8 cellular contexts compared by ENCODE assay signal in genomic region chr1:213051881-213052202, GRCh38. TPM values are rescaled to one million over a fixed set of nuclear protein-coding genes. Genes with fewer than 3 reads are reported as not detected.
DNase-seq lines count a peak whose midpoint lies in the region; ATAC-seq, FAIRE-seq and TF ChIP-seq lines count a peak whose summit lies in the region.

No MANE protein-coding gene starts in this region.

- 53% methylated on average over 2 of the region's 2 CpGs; no CpG with 5 or more reads in 1 of the 2 experiments for WGBS in H1 (ENCODE audit: extremely low coverage in 1 of 2, insufficient coverage in 1 of 2, insufficient read length in 1 of 2, insufficient replicate concordance in 2 of 2, low coverage in 1 of 2, low lambda C conversion rate in 2 of 2, missing lambda C conversion rate in 1 of 2), 2 experiments

- no peaks in the 10 kb centered on the region for H3K27me3 ChIP-seq in CD4-positive, alpha-beta memory T cell (ENCODE audit: insufficient read depth, low read length)
- H3K27me3 ChIP-seq in MM.1S (replicated peaks; ENCODE audit: insufficient read depth, low read length), result no peaks in the 10 kb centered on the region
- H3K27me3 ChIP-seq in H1 (replicated peaks in 1 of 4; ENCODE audit: control insufficient read depth in 3 of 4, extremely low read depth in 1 of 4, insufficient read depth in 3 of 4, low read length in 3 of 4), result no peaks in the 10 kb centered on the region; a peak in 1 of 7 replicates
- H3K27me3 ChIP-seq in osteoblast (ENCODE audit: insufficient read depth, low read length), result no peaks in the 10 kb centered on the region

- TF ChIP-seq POLR2A in H1 (IDR thresholded peaks at IDR 0.05; ENCODE audit: control extremely low read depth in 1 of 2, low read depth in 2 of 2, low read length in 2 of 2), result no peak

- no peak overlapping the region for H4K8ac ChIP-seq in H1 (ENCODE audit: extremely low read depth, insufficient read depth, low read length)

- H3K27ac Mint-ChIP-seq in CD4-positive, alpha-beta memory T cell, result peak overlapping the region; percentile 42 to 97 (median 93)

- H3K4me3 ChIP-seq in CD4-positive, alpha-beta memory T cell (ENCODE audit: low read length in 2 of 2), result peak overlapping the region; percentile 61 to 97
- H3K4me3 ChIP-seq in MM.1S (ENCODE audit: low read length), result peak overlapping the region; percentile 77
- peak overlapping the region; percentile 81 to 93 (median 91) for H3K4me3 ChIP-seq in H1 (ENCODE audit: extremely low read depth in 1 of 4, insufficient read depth in 2 of 4, low read depth in 3 of 4, low read length in 4 of 4)
- peak overlapping the region; percentile 94 for H3K4me3 ChIP-seq in osteoblast (ENCODE audit: insufficient read depth, low read length)

- H3K36me3 ChIP-seq in CD4-positive, alpha-beta memory T cell (ENCODE audit: insufficient read depth, low read length), result no peaks in the 10 kb centered on the region
- no peaks in the 10 kb centered on the region for H3K36me3 ChIP-seq in MM.1S (replicated peaks; ENCODE audit: insufficient read depth, low read length)
- no peaks in the 10 kb centered on the region for H3K36me3 ChIP-seq in H1 (ENCODE audit: control insufficient read depth in 2 of 4, insufficient read depth in 4 of 4, low read length in 3 of 4)
- H3K36me3 ChIP-seq in osteoblast (ENCODE audit: insufficient read depth, low read length), result no peaks in the 10 kb centered on the region

- peaks cover 18% of the 10 kb centered on the region for H3F3A ChIP-seq in MM.1S (ENCODE audit: insufficient read depth, low read length)

- TF ChIP-seq CTCF in MM.1S (IDR thresholded peaks at IDR 0.05; ENCODE audit: low read length), result no peak
- no peak for TF ChIP-seq CTCF in H1 (IDR thresholded peaks at IDR 0.05; ENCODE audit: control extremely low read depth in 1 of 3, insufficient read depth in 1 of 3, low read depth in 1 of 3, low read length in 3 of 3)
- TF ChIP-seq CTCF in osteoblast (IDR thresholded peaks at IDR 0.05; ENCODE audit: extremely low read depth, low read depth, low read length), result no peak

- H3K79me2 ChIP-seq in MM.1S (ENCODE audit: low read length), result peaks cover 53% of the 10 kb centered on the region
- H3K79me2 ChIP-seq in H1 (ENCODE audit: control insufficient read depth in 1 of 2, insufficient read depth in 2 of 2, low read length in 2 of 2), result peaks cover 0 to 37% of the 10 kb centered on the region in 2 experiments; a peak in 2 of 4 replicates
- peaks cover 52% of the 10 kb centered on the region for H3K79me2 ChIP-seq in osteoblast (ENCODE audit: insufficient read depth, low read length)

- intact Hi-C loops in CD4-positive, alpha-beta memory T cell (cut with micrococcal nuclease), result loop anchor here (1.0 kb wide), 2 partner anchors 37 to 261 kb away; partner anchors contain the start of genes ANGEL2, NSL1 and TATDN3

- CTCF ChIA-PET in CD4-positive, alpha-beta memory T cell (lab: Charles Lee; ENCODE audit: partially characterized antibody), result no interaction called here
- CTCF ChIA-PET in H1 (lab: Charles Lee; ENCODE audit: partially characterized antibody), result interaction anchor here (1.5 kb wide), 1 partner anchor 84 kb away, joined by 3 read pairs; no protein-coding TSS in a partner anchor

- H3K9me3 ChIP-seq in CD4-positive, alpha-beta memory T cell (ENCODE audit: control insufficient read depth in 1 of 2, low read length in 2 of 2), result no peaks in the 10 kb centered on the region
- H3K9me3 ChIP-seq in MM.1S (replicated peaks; ENCODE audit: insufficient read depth, low read length) (no peaks in the 10 kb centered on the region), H1 (ENCODE audit: insufficient read depth in 2 of 2, low read depth in 1 of 2, low read length in 1 of 2) (no peaks in the 10 kb centered on the region), osteoblast (ENCODE audit: low read depth, low read length) (no peaks in the 10 kb centered on the region)

- no peaks in the 10 kb centered on the region; the same call in 1 of the 2 replicates for H3K23me2 ChIP-seq in H1 (ENCODE audit: low read depth, low read length)

- peaks cover 8 to 18% of the 10 kb centered on the region in 2 donors for H3K27me3 Mint-ChIP-seq in CD4-positive, alpha-beta memory T cell

- ATAC-seq in HG02884 (IDR thresholded peaks at IDR 0.05; ENCODE audit: unreplicated experiment) (no peak), HG03097 (IDR thresholded peaks at IDR 0.05; ENCODE audit: low FRiP score, unreplicated experiment) (no peak)

- H3K4ac ChIP-seq in H1 (replicated peaks; ENCODE audit: insufficient read length, low read depth, low read length), result no peak overlapping the region

- H2BK120ac ChIP-seq in H1 (replicated peaks; ENCODE audit: low read depth, low read length), result no peak overlapping the region

- H3K79me1 ChIP-seq in H1 (ENCODE audit: low read depth, low read length), result no peaks in the 10 kb centered on the region; the same call in 1 of the 2 replicates

- peaks cover 18% of the 10 kb centered on the region for H3K4me1 ChIP-seq in CD4-positive, alpha-beta memory T cell (ENCODE audit: insufficient read depth, low read length)
- H3K4me1 ChIP-seq in MM.1S (ENCODE audit: low read length) (peaks cover 18% of the 10 kb centered on the region), H1 (replicated peaks in 1 of 4; ENCODE audit: control insufficient read depth in 3 of 4, insufficient read depth in 4 of 4, low read length in 3 of 4) (peaks cover 0 to 9% (median 2%) of the 10 kb centered on the region in 4 experiments; a peak in 2 of 7 replicates), osteoblast (ENCODE audit: insufficient read depth, low read length) (peaks cover 14% of the 10 kb centered on the region)

- H2BK5ac ChIP-seq in H1 (ENCODE audit: low read depth, low read length), result no peak overlapping the region

- no peak overlapping the region for H2AK5ac ChIP-seq in H1 (ENCODE audit: low read depth, low read length)

- peak overlapping the region; percentile 69 for H3K4me2 ChIP-seq in MM.1S (ENCODE audit: low read depth, low read length)
- peak overlapping the region; percentile 66 to 72 for H3K4me2 ChIP-seq in H1 (ENCODE audit: insufficient read depth in 1 of 2, low read depth in 2 of 2, low read length in 2 of 2)
- H3K4me2 ChIP-seq in osteoblast (ENCODE audit: insufficient read depth, low read length), result peak overlapping the region; percentile 89

- peaks cover 24 to 42% (median 30%) of the 10 kb centered on the region in 4 donors for H3K4me1 Mint-ChIP-seq in CD4-positive, alpha-beta memory T cell

- no peak overlapping the region for H2BK15ac ChIP-seq in H1 (ENCODE audit: low read length)

- TF ChIP-seq RAD21 in H1 (IDR thresholded peaks at IDR 0.05 in 1 of 2, conservative IDR thresholded peaks at IDR 0.05 in 1 of 2; ENCODE audit: low read depth in 2 of 2, low read length in 2 of 2), result no peak

- H3K36me3 Mint-ChIP-seq in CD4-positive, alpha-beta memory T cell, result peaks cover 4 to 12% of the 10 kb centered on the region in 2 donors

- H3K14ac ChIP-seq in H1 (ENCODE audit: insufficient read length), result no peak overlapping the region

- peak overlapping the region; percentile 95 to 99 (median 96) for H3K4me3 Mint-ChIP-seq in CD4-positive, alpha-beta memory T cell

- no peak for FAIRE-seq in H1 (lab: Jason Lieb, UNC)

- no peak overlapping the region for H3K18ac ChIP-seq in H1 (ENCODE audit: extremely low read depth, low read length)

- TF ChIP-seq EP300 in H1 (IDR thresholded peaks at IDR 0.05; ENCODE audit: borderline replicate concordance in 1 of 2, low read depth in 2 of 2, low read length in 2 of 2), result no peak

- H3K9ac ChIP-seq in MM.1S (ENCODE audit: low read length) (peak overlapping the region; percentile 67; the same call in 1 of the 2 replicates), H1 (replicated peaks in 1 of 4; ENCODE audit: extremely low read depth in 1 of 4, low read depth in 3 of 4, low read length in 3 of 4) (peak overlapping the region in 3 of 4 experiments; percentile 40 to 60 (median 52); a peak in 6 of 7 replicates)

- H2BK12ac ChIP-seq in H1 (ENCODE audit: low read depth, low read length), result no peak overlapping the region

- no peak overlapping the region for H3K23ac ChIP-seq in H1 (ENCODE audit: insufficient read length)

- POLR2A ChIA-PET in CD4-positive, alpha-beta memory T cell (lab: Charles Lee; ENCODE audit: partially characterized antibody), result interaction anchor here (2.1 kb wide), 1 partner anchor 37 kb away, joined by 16 read pairs; the partner anchor contains the start of gene ANGEL2
- POLR2A ChIA-PET in H1 (lab: Charles Lee; ENCODE audit: partially characterized antibody), result no interaction called here

- peaks cover 0 to 3% (median 0%) of the 10 kb centered on the region in 8 donors for H3K9me3 Mint-ChIP-seq in CD4-positive, alpha-beta memory T cell

- H3K9me2 ChIP-seq in MM.1S (replicated peaks; ENCODE audit: insufficient read depth, low read length), result no peaks in the 10 kb centered on the region

- no peak overlapping the region for H3K27ac ChIP-seq in CD4-positive, alpha-beta memory T cell (ENCODE audit: low read depth, low read length)
- no peak overlapping the region; the same call in 1 of the 2 replicates for H3K27ac ChIP-seq in MM.1S (ENCODE audit: low read length)
- H3K27ac ChIP-seq in H1 (ENCODE audit: low read depth, low read length), result no peak overlapping the region
- peak overlapping the region; percentile 57 for H3K27ac ChIP-seq in osteoblast (ENCODE audit: low read depth, low read length)

- H4K5ac ChIP-seq in H1 (ENCODE audit: insufficient read length, low read depth, low read length), result no peak overlapping the region

- H4K20me1 ChIP-seq in MM.1S (ENCODE audit: insufficient read depth, low read length) (no peaks in the 10 kb centered on the region), H1 (replicated peaks in 1 of 2; ENCODE audit: control insufficient read depth in 1 of 2, insufficient read depth in 2 of 2, low read length in 2 of 2) (no peaks in the 10 kb centered on the region), osteoblast (ENCODE audit: insufficient read depth, low read length) (peaks cover 13% of the 10 kb centered on the region)

- peak overlapping the region; percentile 100 for H2AFZ ChIP-seq in MM.1S (ENCODE audit: low read length)
- H2AFZ ChIP-seq in H1 (ENCODE audit: low read length), result 0 out of 2 replicates have a peak overlapping the region, but pooled peaks have one; percentile 73
- peak overlapping the region; percentile 100 for H2AFZ ChIP-seq in osteoblast (ENCODE audit: low read length)

- no peak overlapping the region for H2BK20ac ChIP-seq in H1 (ENCODE audit: low read length)

- DNase-seq in CD4-positive, alpha-beta memory T cell, result no peak
- DNase-seq in MM.1S, result no peak
- DNase-seq in H1 (ENCODE audit: low read depth in 1 of 2, low spot score in 2 of 2), result no peak
- peak; percentile 31 for DNase-seq in osteoblast (ENCODE audit: insufficient read length, low spot score, missing footprints)
- no peak for DNase-seq in NCI-H187 (lab: John Stamatoyannopoulos, UW)
- DNase-seq in NCI-H2081 (lab: John Stamatoyannopoulos, UW), result no peak

- no peak overlapping the region for H4K91ac ChIP-seq in H1 (replicated peaks; ENCODE audit: insufficient read length, low read length)

- no peak overlapping the region for H3K56ac ChIP-seq in H1 (replicated peaks; ENCODE audit: insufficient read length, low read depth, low read length)

RNA-seq across cellular contexts. Expression of gene RPS6KC1, which starts 0.8 kb away (rescaled TPM):
- 10 to 100 TPM; 13.2 to 15.4 TPM for total RNA-seq in CD4-positive, alpha-beta memory T cell
- 1 to 10 TPM; 4.2 to 9.2 TPM for polyA plus RNA-seq in CD4-positive, alpha-beta memory T cell
- total RNA-seq in H1 (2021; fragmentation: NEBNext Ultra II Directional; extraction: Animal tissue kit (Norgen Biotek cat#: 25700)), result 16.2 and 17.6 TPM in 2 replicates
- polyA plus RNA-seq in H1 (2011; rRNA removed), result 2.6 and 4.9 TPM in 2 replicates
- 5.7 TPM for polyA plus RNA-seq in H1 (2011; cell fraction: cytosol; rRNA removed)
- 3.3 TPM for polyA plus RNA-seq in H1 (2011; cell fraction: nucleus; rRNA removed)
- 7.4 to 13.2 TPM (median 9.0 TPM) in 4 replicates for polyA plus RNA-seq in H1 (2012, experiment 1 of 2)
- 0.52 TPM for polyA plus RNA-seq in H1 (2012, experiment 2 of 2)
- 9.4 TPM for polyA plus RNA-seq in H1 (2013, experiment 1 of 2)
- 10.3 TPM for polyA plus RNA-seq in H1 (2013, experiment 2 of 2)
- 17.9 and 22.2 TPM in 2 replicates for polyA minus RNA-seq in H1 (2011; rRNA and poly(A)+ RNA removed)
- polyA minus RNA-seq in H1 (2011; cell fraction: cytosol; rRNA and poly(A)+ RNA removed), result 11.4 TPM
- polyA minus RNA-seq in H1 (2011; cell fraction: nucleus; rRNA and poly(A)+ RNA removed), result 36.6 TPM
- total RNA-seq in osteoblast, result 35.1 and 44.2 TPM in 2 replicates

RNA-seq across cellular contexts. Expression of gene ANGEL2, which starts 36.2 kb away (rescaled TPM):
- total RNA-seq in CD4-positive, alpha-beta memory T cell, result 10 to 100 TPM; 79.8 to 81.4 TPM
- polyA plus RNA-seq in CD4-positive, alpha-beta memory T cell, result 10 to 100 TPM; 22.3 to 26.4 TPM
- 36.0 and 39.9 TPM in 2 replicates for total RNA-seq in H1 (2021; fragmentation: NEBNext Ultra II Directional; extraction: Animal tissue kit (Norgen Biotek cat#: 25700))
- polyA plus RNA-seq in H1 (2011; rRNA removed), result 15.7 and 18.1 TPM in 2 replicates
- polyA plus RNA-seq in H1 (2011; cell fraction: cytosol; rRNA removed), result 17.6 TPM
- 14.5 TPM for polyA plus RNA-seq in H1 (2011; cell fraction: nucleus; rRNA removed)
- 17.1 to 25.9 TPM (median 19.9 TPM) in 4 replicates for polyA plus RNA-seq in H1 (2012, experiment 1 of 2)
- polyA plus RNA-seq in H1 (2012, experiment 2 of 2), result 3.5 TPM
- 24.0 TPM for polyA plus RNA-seq in H1 (2013, experiment 1 of 2)
- polyA plus RNA-seq in H1 (2013, experiment 2 of 2), result 20.7 TPM
- polyA minus RNA-seq in H1 (2011; rRNA and poly(A)+ RNA removed), result 29.8 and 44.0 TPM in 2 replicates
- 27.1 TPM for polyA minus RNA-seq in H1 (2011; cell fraction: cytosol; rRNA and poly(A)+ RNA removed)
- polyA minus RNA-seq in H1 (2011; cell fraction: nucleus; rRNA and poly(A)+ RNA removed), result 45.1 TPM
- total RNA-seq in osteoblast, result 46.3 and 59.2 TPM in 2 replicates
